In genomic region chr15:62796296-62796695, GRCh38 we compare ENCODE assay signal across 24 cellular contexts.
"Had no signal": no experiment of that assay in that cellular context is flagged by ENCODE, and none has a peak within 500 bp of the region (broad histone marks: within the 10 kb centered on the region; RNA-seq: fewer than 3 reads in every experiment).

No MANE protein-coding gene starts in this region.

- H3K9me3 ChIP-seq: MG63 had no signal

- H3K4me3 ChIP-seq: MG63 had no signal

- H3K27me3 ChIP-seq: MG63 had no signal

- DNase-seq: IMR-90, Karpas-422, KG1, MG63, NCI-H1092, NCI-H1105 treated with DMSO at 0.1 percent for 48 hours, NCI-H1417 treated with DMSO at 0.1 percent for 48 hours, NCI-H146, NCI-H187, NCI-H2029, NCI-H2081 treated with DMSO at 0.1 percent for 48 hours, NCI-H2171, NCI-H226, NCI-H446, NCI-H510A, NCI-H524 treated with DMSO at 0.1 percent for 48 hours, NCI-H69, NCI-H774, Right ventricle myocardium superior, RPMI8226, SIG-M5 had no signal

- FAIRE-seq: HepG2, RCC 7860 had no signal

- ATAC-seq: HepG2, SK-N-SH treated with all-trans-retinoic acid at 6 μM for 48 hours had no signal
